15 cellular contexts compared by ENCODE assay signal in the genomic region with DNA sequence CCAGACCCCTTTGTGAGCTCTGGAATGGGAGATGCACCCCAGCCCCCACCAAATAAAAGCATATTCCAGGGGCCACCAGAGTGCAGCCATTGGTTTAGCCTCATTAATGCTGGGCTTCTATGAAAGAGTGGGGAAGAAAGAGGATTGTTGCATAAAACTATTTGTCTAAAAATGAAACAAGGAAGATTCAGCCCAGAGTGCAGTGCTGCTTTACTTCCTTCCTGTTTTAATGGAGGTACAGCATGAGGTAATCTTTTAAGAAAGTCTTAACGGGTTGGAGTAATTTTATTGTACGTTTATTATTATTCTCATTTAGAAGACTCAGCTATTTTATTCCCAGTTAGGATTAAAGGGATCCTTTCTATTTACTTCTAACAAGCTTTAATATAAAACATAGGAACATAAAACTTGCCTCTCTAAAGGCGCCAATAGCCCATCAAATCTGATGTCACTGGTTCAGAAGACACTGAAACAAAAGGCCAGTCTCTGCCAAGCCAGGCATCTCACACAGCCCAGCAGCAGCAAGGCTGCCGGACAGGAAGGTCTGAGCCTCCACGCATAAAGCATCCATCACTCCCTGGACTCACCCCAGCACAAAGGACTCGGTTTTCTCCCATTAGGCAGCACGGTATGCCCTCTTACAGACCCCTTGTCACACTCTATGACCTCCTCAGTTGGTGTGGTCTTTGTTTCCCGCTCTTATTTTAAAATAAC.
DNase-seq lines count a peak whose midpoint lies in the region; ATAC-seq and TF ChIP-seq lines count a peak whose summit lies in the region.
"Had no signal": no experiment of that assay in that cellular context is flagged by ENCODE, and none has a peak within 500 bp of the region (broad histone marks: within the 10 kb centered on the region; RNA-seq: fewer than 3 reads in every experiment).

No MANE protein-coding gene starts in this region.

- H3K79me2 ChIP-seq in Karpas-422 (ENCODE audit: low read length): no peaks in the 10 kb centered on the region

- no peak overlapping the region for H3K4me3 ChIP-seq in Karpas-422 (ENCODE audit: low read length)
- H3K4me3 ChIP-seq: prostate gland, upper lobe of left lung had no signal

- ATAC-seq in stimulated activated naive B cell treated with anti-CD40 and anti-IgM and Interleukin-4, amounts not matched to agents 10 μg/mL and 1 μg/mL and 100 μg/mL, for 72 hours (replicated peaks): no peak

- H3K36me3 ChIP-seq in Karpas-422 (ENCODE audit: insufficient read depth, low read length): no peaks in the 10 kb centered on the region
- H3K36me3 ChIP-seq: BE2C, prostate gland, upper lobe of left lung had no signal

- no peaks in the 10 kb centered on the region for H3K27me3 ChIP-seq in Karpas-422 (ENCODE audit: low read length)
- H3K27me3 ChIP-seq: BE2C, upper lobe of left lung had no signal

- peaks cover 63% of the 10 kb centered on the region for H3K4me1 Mint-ChIP-seq in CD14-positive monocyte
- peaks cover 0 to 4% of the 10 kb centered on the region in 2 donors for H3K4me1 Mint-ChIP-seq in stimulated activated naive B cell treated with anti-CD40 and anti-IgM and Interleukin-4, amounts not matched to agents 10 μg/mL and 1 μg/mL and 100 μg/mL, for 72 hours

- peak overlapping the region in 1 of 2 donors; percentile 21 for H3K4me3 Mint-ChIP-seq in CD14-positive monocyte
- H3K4me3 Mint-ChIP-seq in stimulated activated naive B cell treated with anti-CD40 and anti-IgM and Interleukin-4, amounts not matched to agents 10 μg/mL and 1 μg/mL and 100 μg/mL, for 72 hours: no peak overlapping the region
- H3K4me3 Mint-ChIP-seq: activated T-cell treated with anti-CD3 and anti-CD28 coated beads, Interleukin-2, amount 50 U/mL, for 24 hours had no signal

- H3K27me3 Mint-ChIP-seq in CD14-positive monocyte (ENCODE audit: low read depth in 3 of 3): no peaks in the 10 kb centered on the region
- peaks cover 0 to 5% of the 10 kb centered on the region in 2 donors for H3K27me3 Mint-ChIP-seq in stimulated activated naive B cell treated with anti-CD40 and anti-IgM and Interleukin-4, amounts not matched to agents 10 μg/mL and 1 μg/mL and 100 μg/mL, for 72 hours
- H3K27me3 Mint-ChIP-seq: activated T-cell treated with anti-CD3 and anti-CD28 coated beads, Interleukin-2, amount 50 U/mL, for 24 hours had no signal

- no peaks in the 10 kb centered on the region for H4K20me1 ChIP-seq in Karpas-422 (ENCODE audit: insufficient read depth, low read depth, low read length)

- intact Hi-C loops in CD14-positive monocyte (cut with micrococcal nuclease) (loop anchor here in 1 of 2 donors (5.0 kb wide), 1 partner anchor 48 kb away; no protein-coding TSS in a partner anchor), posterior cingulate gyrus (cut with DNase I) (no loop called here), cardiac septum (cut with DNase I) (loop anchor here (5.0 kb wide), 1 partner anchor 122 kb away; no protein-coding TSS in a partner anchor)

- no peak overlapping the region for H3K9ac ChIP-seq in Karpas-422 (ENCODE audit: low read length)

- no peak overlapping the region for H3K27ac ChIP-seq in Karpas-422 (ENCODE audit: low read length)
- H3K27ac ChIP-seq: upper lobe of left lung had no signal

- H3K9me2 ChIP-seq in Karpas-422 (replicated peaks; ENCODE audit: insufficient read depth, low read length): no peaks in the 10 kb centered on the region

- no peak for TF ChIP-seq CTCF in CD14-positive monocyte (IDR thresholded peaks at IDR 0.05)

- no peaks in the 10 kb centered on the region for H3K36me3 Mint-ChIP-seq in CD14-positive monocyte
- no peaks in the 10 kb centered on the region for H3K36me3 Mint-ChIP-seq in stimulated activated naive B cell treated with anti-CD40 and anti-IgM and Interleukin-4, amounts not matched to agents 10 μg/mL and 1 μg/mL and 100 μg/mL, for 72 hours

- H2AFZ ChIP-seq in Karpas-422 (ENCODE audit: low read length): no peak overlapping the region

- no peaks in the 10 kb centered on the region for H3K4me1 ChIP-seq in Karpas-422 (ENCODE audit: low read length)
- H3K4me1 ChIP-seq: BE2C, prostate gland had no signal

- no peaks in the 10 kb centered on the region for H3K9me3 ChIP-seq in Karpas-422 (ENCODE audit: low read length)
- H3K9me3 ChIP-seq: BE2C, prostate gland, upper lobe of left lung had no signal

- no peak for DNase-seq in CD14-positive monocyte (ENCODE audit: low spot score)
- peak; percentile 15 for DNase-seq in NOMO-1 treated with dmso at 0.1 percent for 144 hours (lab: John Stamatoyannopoulos, UW; ENCODE audit: unreplicated experiment)
- DNase-seq in globus pallidus (ENCODE audit: low spot score): peak; percentile 91
- DNase-seq in posterior cingulate gyrus: peak in 8 of 10 donors; percentile 34 to 91 (median 60)
- DNase-seq in stimulated activated naive B cell treated with anti-CD40 and anti-IgM and Interleukin-4, amounts not matched to agents 10 μg/mL and 1 μg/mL and 100 μg/mL, for 72 hours: no peak
- DNase-seq in cardiac septum (ENCODE audit: low spot score): no peak
- DNase-seq in NCI-H187 (lab: John Stamatoyannopoulos, UW): no peak
- DNase-seq in Karpas-422: no peak
- DNase-seq: activated T-cell treated with anti-CD3 and anti-CD28 coated beads, Interleukin-2, amount 50 U/mL, for 24 hours; BE2C; NCI-H226; OCI-M1; stimulated activated CD8-positive, alpha-beta memory T cell treated with anti-CD3 and anti-CD28 coated beads, Interleukin-4, amount 100 ng/mL, for 48 hours; upper lobe of left lung had no signal

- H3K4me2 ChIP-seq in Karpas-422 (ENCODE audit: low read depth, low read length, poor library complexity, severe bottlenecking): no peak overlapping the region

- H3K27ac Mint-ChIP-seq in CD14-positive monocyte: peak overlapping the region; percentile 63 to 89 (median 82)
- H3K27ac Mint-ChIP-seq in stimulated activated naive B cell treated with anti-CD40 and anti-IgM and Interleukin-4, amounts not matched to agents 10 μg/mL and 1 μg/mL and 100 μg/mL, for 72 hours: no peak overlapping the region
- H3K27ac Mint-ChIP-seq: activated T-cell treated with anti-CD3 and anti-CD28 coated beads, Interleukin-2, amount 50 U/mL, for 24 hours had no signal

- peaks cover 0 to 2% (median 0%) of the 10 kb centered on the region in 7 donors for H3K9me3 Mint-ChIP-seq in CD14-positive monocyte
- H3K9me3 Mint-ChIP-seq in stimulated activated naive B cell treated with anti-CD40 and anti-IgM and Interleukin-4, amounts not matched to agents 10 μg/mL and 1 μg/mL and 100 μg/mL, for 72 hours: no peaks in the 10 kb centered on the region
- H3K9me3 Mint-ChIP-seq: activated T-cell treated with anti-CD3 and anti-CD28 coated beads, Interleukin-2, amount 50 U/mL, for 24 hours had no signal

Comparison
In these comparisons a context has a peak if more than half of its experiments do, and no peak if none do; other contexts are left out.
1. DNase-seq: peak in NOMO-1 treated with dmso at 0.1 percent for 144 hours (single experiment), globus pallidus (single experiment) and posterior cingulate gyrus (8 of 10); none in CD14-positive monocyte (single experiment), stimulated activated naive B cell treated with anti-CD40 and anti-IgM and Interleukin-4, amounts not matched to agents 10 μg/mL and 1 μg/mL and 100 μg/mL, for 72 hours (single experiment), cardiac septum (single experiment), NCI-H187 (0 of 2) and Karpas-422 (single experiment).